Comparison of ENCODE assay signal across 1 cellular context in genomic region chr20:63260943-63261807, GRCh38.
A peak's percentile ranks its signal among the peaks of the same experiment; 100 is the strongest.
TF ChIP-seq lines count a peak whose summit lies in the region.

No MANE protein-coding gene starts in this region.

TF ChIP-seq in HepG2, 621 proteins besides CTCF, POLR2A, EP300 and RAD21 (continued from another document):
- peak; percentile 50; the same call in 1 of the 2 replicates for TF ChIP-seq PITX1 (CRISPR knock-in tag; IDR thresholded peaks at IDR 0.05)
- TF ChIP-seq MXI1 (IDR thresholded peaks at IDR 0.05; ENCODE audit: borderline replicate concordance, low read depth, low read length) = no peak
- no peak for TF ChIP-seq IKZF5 (CRISPR knock-in tag; IDR thresholded peaks at IDR 0.05)
- peak; percentile 57; the same call in 1 of the 2 replicates for TF ChIP-seq KDM5B (CRISPR knock-in tag; IDR thresholded peaks at IDR 0.05; ENCODE audit: borderline replicate concordance)
- no peak for TF ChIP-seq ZNF264 (CRISPR knock-in tag; IDR thresholded peaks at IDR 0.05)
- 0 out of 2 replicates have a peak, but pooled peaks have one; percentile 48 for TF ChIP-seq ZBTB37 (CRISPR knock-in tag; IDR thresholded peaks at IDR 0.05)
- peak; percentile 32 for TF ChIP-seq ASH2L (IDR thresholded peaks at IDR 0.05; ENCODE audit: insufficient read length, low read depth, low read length)
- 0 out of 2 replicates have a peak, but pooled peaks have one; percentile 42 for TF ChIP-seq ZNF230 (CRISPR knock-in tag; IDR thresholded peaks at IDR 0.05)
- peak; percentile 91; the same call in 1 of the 2 replicates for TF ChIP-seq ZSCAN29 (CRISPR knock-in tag; conservative IDR thresholded peaks at IDR 0.05)
- 0 out of 2 replicates have a peak, but pooled peaks have one; percentile 31 for TF ChIP-seq ZNF414 (CRISPR knock-in tag; IDR thresholded peaks at IDR 0.05)
- peak; percentile 52 for TF ChIP-seq CEBPB (IDR thresholded peaks at IDR 0.05; ENCODE audit: borderline replicate concordance, low read depth, low read length)
- TF ChIP-seq ZNF770 (CRISPR knock-in tag; IDR thresholded peaks at IDR 0.05) = peak; percentile 66; the same call in 1 of the 2 replicates
- TF ChIP-seq TCF7 (IDR thresholded peaks at IDR 0.05; ENCODE audit: low read depth) = peak; percentile 80
- no peak for TF ChIP-seq MTERF4 (CRISPR knock-in tag; IDR thresholded peaks at IDR 0.05)
- no peak for TF ChIP-seq MAZ (IDR thresholded peaks at IDR 0.05; ENCODE audit: borderline replicate concordance, low read depth, low read length)
- 0 out of 2 replicates have a peak, but pooled peaks have one; percentile 29 for TF ChIP-seq MAZ (CRISPR knock-in tag; IDR thresholded peaks at IDR 0.05; ENCODE audit: low read depth)
- TF ChIP-seq HDAC6 (IDR thresholded peaks at IDR 0.05; ENCODE audit: low read depth, low read length) = no peak
- 0 out of 2 replicates have a peak, but pooled peaks have one; percentile 14 for TF ChIP-seq ZNF598 (CRISPR knock-in tag; IDR thresholded peaks at IDR 0.05; ENCODE audit: borderline replicate concordance)
- no peak for TF ChIP-seq SYNCRIP (IDR thresholded peaks at IDR 0.05; ENCODE audit: insufficient read depth, low read depth, low read length)
- TF ChIP-seq FOXA1 (IDR thresholded peaks at IDR 0.05) = no peak
- TF ChIP-seq FOXA1 (CRISPR knock-in tag; IDR thresholded peaks at IDR 0.05) = no peak
- 0 out of 2 replicates have a peak, but pooled peaks have one; percentile 18 for TF ChIP-seq ZNF280D (CRISPR knock-in tag; IDR thresholded peaks at IDR 0.05)
- no peak for TF ChIP-seq ZNF776 (CRISPR knock-in tag; IDR thresholded peaks at IDR 0.05)
- no peak for TF ChIP-seq HOXA9 (CRISPR knock-in tag; IDR thresholded peaks at IDR 0.05; ENCODE audit: borderline replicate concordance)
- TF ChIP-seq ZNF451 (CRISPR knock-in tag; IDR thresholded peaks at IDR 0.05) = 0 out of 2 replicates have a peak, but pooled peaks have one; percentile 40
- peak; percentile 69 for TF ChIP-seq PATZ1 (CRISPR knock-in tag; IDR thresholded peaks at IDR 0.05)
- TF ChIP-seq HNRNPLL (IDR thresholded peaks at IDR 0.05; ENCODE audit: low read depth, low read length, poor library complexity, severe bottlenecking) = no peak
- no peak for TF ChIP-seq NR2F6 (IDR thresholded peaks at IDR 0.05)
- TF ChIP-seq NR2F6 (CRISPR knock-in tag; IDR thresholded peaks at IDR 0.05) = peak; percentile 4; the same call in 1 of the 2 replicates
- TF ChIP-seq ZNF501 (CRISPR knock-in tag; IDR thresholded peaks at IDR 0.05) = 0 out of 2 replicates have a peak, but pooled peaks have one; percentile 42
- no peak for TF ChIP-seq SOX13 (IDR thresholded peaks at IDR 0.05)
- TF ChIP-seq SOX13 (CRISPR knock-in tag; conservative IDR thresholded peaks at IDR 0.05 in 1 of 2, IDR thresholded peaks at IDR 0.05 in 1 of 2) = 0 out of 4 replicates have a peak, but pooled peaks of 1 of the 2 experiments have one; percentile 30
- TF ChIP-seq HNF4A (CRISPR knock-in tag; IDR thresholded peaks at IDR 0.05) = peak; percentile 23; the same call in 1 of the 2 replicates
- peak; percentile 54; the same call in 1 of the 2 replicates for TF ChIP-seq GATAD2A (CRISPR knock-in tag; IDR thresholded peaks at IDR 0.05)
- TF ChIP-seq MED1 (CRISPR knock-in tag; IDR thresholded peaks at IDR 0.05) = 0 out of 2 replicates have a peak, but pooled peaks have one; percentile 10
- 0 out of 2 replicates have a peak, but pooled peaks have one; percentile 28 for TF ChIP-seq PHF20 (CRISPR knock-in tag; IDR thresholded peaks at IDR 0.05)
- TF ChIP-seq ZNF543 (CRISPR knock-in tag; IDR thresholded peaks at IDR 0.05) = no peak
- TF ChIP-seq YEATS4 (CRISPR knock-in tag; IDR thresholded peaks at IDR 0.05; ENCODE audit: borderline replicate concordance) = no peak
- no peak for TF ChIP-seq NFIB (CRISPR knock-in tag; IDR thresholded peaks at IDR 0.05; ENCODE audit: borderline replicate concordance)
- TF ChIP-seq HMGXB4 (CRISPR knock-in tag; IDR thresholded peaks at IDR 0.05; ENCODE audit: borderline replicate concordance in 1 of 2, low read depth in 1 of 2) = no peak
- TF ChIP-seq TEAD3 (CRISPR knock-in tag; optimal IDR thresholded peaks at IDR 0.05; ENCODE audit: borderline replicate concordance) = no peak
- TF ChIP-seq CENPT (CRISPR knock-in tag; IDR thresholded peaks at IDR 0.05; ENCODE audit: low read depth) = 0 out of 2 replicates have a peak, but pooled peaks have one; percentile 47
